Comparison of ENCODE assay signal across 23 cellular contexts in genomic region chr10:132120734-132121510, GRCh38. TPM values are rescaled to one million over a fixed set of nuclear protein-coding genes. Genes with fewer than 3 reads are reported as not detected.
"Had no signal": no experiment of that assay in that cellular context is flagged by ENCODE, and none has a peak within 500 bp of the region (broad histone marks: within the 10 kb centered on the region; RNA-seq: fewer than 3 reads in every experiment).

No MANE protein-coding gene starts in this region.

- H3K4me1 ChIP-seq: adrenal gland, left lung, thyroid gland, upper lobe of right lung had no signal

- H3K27ac ChIP-seq: adrenal gland, hepatocyte, left lung, thyroid gland, upper lobe of right lung had no signal

- H3K4me3 ChIP-seq: adrenal gland, hepatocyte, left lung, thyroid gland, upper lobe of right lung had no signal

- H3K9me3 ChIP-seq: adrenal gland, left lung, thyroid gland, upper lobe of right lung had no signal

- FAIRE-seq: astrocyte, colon had no signal

- H3K27me3 ChIP-seq: adrenal gland, hepatocyte, thyroid gland, upper lobe of right lung had no signal

- H3K36me3 ChIP-seq: adrenal gland, left lung, thyroid gland, upper lobe of right lung had no signal

- H3K4me2 ChIP-seq: hepatocyte had no signal

- DNase-seq: activated CD8-positive, alpha-beta memory T cell treated with anti-CD3 and anti-CD28 coated beads for 24 hours; activated CD8-positive, alpha-beta memory T cell treated with anti-CD3 and anti-CD28 coated beads, Interleukin-2, amount 50 U/mL, for 48 hours; activated naive CD4-positive, alpha-beta T cell; activated T-cell treated with anti-CD3 and anti-CD28 coated beads, Interleukin-2, amount 50 U/mL, for 4 hours; adrenal gland; central memory CD4-positive, alpha-beta T cell; effector memory CD4-positive, alpha-beta T cell; foreskin melanocyte; glutamatergic neuron; immature natural killer cell; kidney glomerular epithelial cell; nephron progenitor cell; occipital lobe; stimulated activated CD4-positive, alpha-beta T cell treated with anti-CD3 and anti-CD28 coated beads, Interleukin-4, amount 100 ng/mL, for 1 hour; stimulated activated naive CD4-positive, alpha-beta T cell treated with Interleukin-2 at 50 U/mL for 16 hours; substantia nigra; T-helper 9 cell; thyroid gland; upper lobe of right lung had no signal

- ATAC-seq: activated T-cell treated with anti-CD3 and anti-CD28 coated beads, Interleukin-2, amount 50 U/mL, for 4 hours; left lung; upper lobe of right lung had no signal

- H2AFZ ChIP-seq: hepatocyte had no signal

RNA-seq across cellular contexts. Expression of gene JAKMIP3, which starts 55.2 kb away (rescaled TPM):
- polyA plus RNA-seq: immature natural killer cell had no signal
